ENCODE assay signal across 23 cellular contexts in genomic region chr1:64756770-64757169, GRCh38. TPM values are rescaled to one million over a fixed set of nuclear protein-coding genes. Genes with fewer than 3 reads are reported as not detected.
DNase-seq lines count a peak whose midpoint lies in the region; ATAC-seq, FAIRE-seq and TF ChIP-seq lines count a peak whose summit lies in the region.
"Had no signal": no experiment of that assay in that cellular context is flagged by ENCODE, and none has a peak within 500 bp of the region (broad histone marks: within the 10 kb centered on the region; RNA-seq: fewer than 3 reads in every experiment).

No MANE protein-coding gene starts in this region.

- TF ChIP-seq CTCF in left ventricle myocardium inferior (IDR thresholded peaks at IDR 0.05; ENCODE audit: borderline replicate concordance) (no peak), testis (IDR thresholded peaks at IDR 0.05) (no peak), sigmoid colon (IDR thresholded peaks at IDR 0.05) (no peak)

- peaks cover 59% of the 10 kb centered on the region for H3K4me1 ChIP-seq in left ventricle myocardium inferior
- peaks cover 6 to 9% of the 10 kb centered on the region in 2 donors for H3K4me1 ChIP-seq in small intestine (ENCODE audit: control insufficient read depth in 2 of 2, insufficient read depth in 1 of 2, low read depth in 1 of 2, low read length in 1 of 2)
- no peaks in the 10 kb centered on the region for H3K4me1 ChIP-seq in testis
- H3K4me1 ChIP-seq in sigmoid colon = no peaks in the 10 kb centered on the region
- H3K4me1 ChIP-seq: BE2C; BLaER1 treated with 17β-estradiol and CSF1 and Interleukin-3, amounts not matched to agents 10 nM and 100 nM had no signal

- TF ChIP-seq POLR2A in erythroblast (IDR thresholded peaks at IDR 0.05; ENCODE audit: low read length) (peak; percentile 2), testis (IDR thresholded peaks at IDR 0.05) (no peak), sigmoid colon (IDR thresholded peaks at IDR 0.05) (no peak)

- peak overlapping the region; percentile 34 for H3K27ac ChIP-seq in left ventricle myocardium inferior (replicated peaks)
- H3K27ac ChIP-seq in small intestine (ENCODE audit: low read depth in 1 of 2, low read length in 1 of 2) = peak overlapping the region; percentile 63 to 76
- no peak overlapping the region for H3K27ac ChIP-seq in testis
- no peak overlapping the region for H3K27ac ChIP-seq in sigmoid colon
- H3K27ac ChIP-seq: 22Rv1; BLaER1 treated with 17β-estradiol and CSF1 and Interleukin-3, amounts not matched to agents 10 nM and 100 nM; GM23248 had no signal

- DNase-seq in left ventricle myocardium inferior = no peak
- no peak for DNase-seq in Right ventricle myocardium inferior (ENCODE audit: missing footprints)
- DNase-seq in OCI-M1 (lab: John Stamatoyannopoulos, UW) = peak; percentile 59
- no peak for DNase-seq in erythroblast (lab: John Stamatoyannopoulos, UW)
- DNase-seq in small intestine = no peak
- DNase-seq in testis = no peak
- DNase-seq in sigmoid colon = no peak
- no peak for DNase-seq in CD1c-positive myeloid dendritic cell (ENCODE audit: extremely low spot score)
- DNase-seq: BE2C; CD4-positive, CD25-positive, alpha-beta regulatory T cell; CD8-positive, alpha-beta T cell; DMS 273 treated with DMSO at 0.1 percent for 48 hours; DMS79; GF-D8; H7 had no signal

- WGBS in small intestine, 3 donors = 43 to 80% (median 50%) methylated on average over 1 of the region's 1 CpG
- WGBS in testis, 2 donors = 89 to 97% methylated on average over 1 of the region's 1 CpG
- 80 to 97% methylated on average over 1 of the region's 1 CpG for WGBS in sigmoid colon, 2 donors

- ATAC-seq in Right ventricle myocardium inferior = no peak
- ATAC-seq: CD8-positive, alpha-beta T cell had no signal

- no peaks in the 10 kb centered on the region for H3K27me3 ChIP-seq in left ventricle myocardium inferior (ENCODE audit: low read depth)
- no peaks in the 10 kb centered on the region for H3K27me3 ChIP-seq in small intestine (ENCODE audit: control insufficient read depth in 2 of 2, insufficient read depth in 2 of 2, low read length in 2 of 2)
- no peaks in the 10 kb centered on the region for H3K27me3 ChIP-seq in testis
- H3K27me3 ChIP-seq in sigmoid colon = no peaks in the 10 kb centered on the region
- H3K27me3 ChIP-seq: BE2C; BLaER1 treated with 17β-estradiol and CSF1 and Interleukin-3, amounts not matched to agents 10 nM and 100 nM had no signal

- H3K4me3 ChIP-seq in left ventricle myocardium inferior (no peak overlapping the region), small intestine (ENCODE audit: low read depth in 1 of 2, low read length in 2 of 2) (no peak overlapping the region), testis (no peak overlapping the region), sigmoid colon (no peak overlapping the region)
- H3K4me3 ChIP-seq: BLaER1 treated with 17β-estradiol and CSF1 and Interleukin-3, amounts not matched to agents 10 nM and 100 nM; GM23248 had no signal

- H3K36me3 ChIP-seq in left ventricle myocardium inferior (no peaks in the 10 kb centered on the region), small intestine (ENCODE audit: control insufficient read depth in 2 of 2, insufficient read depth in 2 of 2, low read length in 2 of 2) (no peaks in the 10 kb centered on the region), testis (ENCODE audit: low read depth, missing control alignments) (no peaks in the 10 kb centered on the region), sigmoid colon (no peaks in the 10 kb centered on the region)
- H3K36me3 ChIP-seq: BE2C had no signal

- H3K9me3 ChIP-seq in left ventricle myocardium inferior (replicated peaks) (peaks cover 7% of the 10 kb centered on the region), small intestine (ENCODE audit: control insufficient read depth, low read depth) (no peaks in the 10 kb centered on the region), testis (no peaks in the 10 kb centered on the region), sigmoid colon (no peaks in the 10 kb centered on the region)
- H3K9me3 ChIP-seq: BE2C had no signal

- TF ChIP-seq EP300 in sigmoid colon (IDR thresholded peaks at IDR 0.05) = no peak

- intact Hi-C loops in left ventricle myocardium inferior (cut with micrococcal nuclease) = no loop called here
- intact Hi-C loops in Right ventricle myocardium inferior (cut with DNase I) = no loop called here
- intact Hi-C loops in testis (cut with DNase I; ENCODE audit: low total_unique reads) = no loop called here
- intact Hi-C loops in sigmoid colon (cut with DNase I) = no loop called here

- FAIRE-seq in small intestine (lab: Jason Lieb, UNC) = no peak
- FAIRE-seq: A204.1, D721Med, GM12892, GM19239, H1 had no signal

RNA-seq across cellular contexts. Expression of gene RAVER2, which starts 11.9 kb away (rescaled TPM):
- total RNA-seq in left ventricle myocardium inferior (23.8 TPM), Right ventricle myocardium inferior (30.1 TPM), testis (1 to 10 TPM; 6.7 to 7.1 TPM), sigmoid colon (10 to 100 TPM; 12.7 to 22.2 (median 17.4) TPM)
- polyA plus RNA-seq in small intestine (10 to 100 TPM; 15.3 to 42.7 (median 18.9) TPM), testis (ENCODE audit: insufficient read depth, low read depth, low replicate concordance) (3.6 TPM), sigmoid colon (10 to 100 TPM; 11.9 to 48.8 (median 33.0) TPM)

Comparison
In these comparisons a context has a peak if more than half of its experiments do, and no peak if none do; other contexts are left out.
1. H3K27ac ChIP-seq: peak in left ventricle myocardium inferior (single experiment) and small intestine (2 of 2); none in testis (0 of 2) and sigmoid colon (0 of 4).